In the genomic region with DNA sequence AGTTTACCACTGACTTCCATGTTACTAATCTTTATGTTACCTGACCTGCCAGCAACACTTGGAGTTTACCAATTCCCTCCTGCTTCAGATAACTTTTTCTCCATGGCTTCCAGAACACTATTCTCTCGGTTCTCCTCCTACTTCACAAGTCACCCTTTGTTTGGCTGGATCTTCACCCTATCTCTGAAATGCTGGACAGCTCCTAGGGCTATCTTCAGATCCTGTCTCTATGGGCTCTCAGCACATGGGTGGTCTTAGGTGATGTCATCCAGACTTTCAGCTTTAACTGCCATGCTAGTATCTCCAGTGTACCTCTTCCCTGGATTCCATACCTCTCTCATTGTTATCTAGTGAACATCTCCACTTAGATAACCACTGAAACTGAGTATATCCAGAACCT, we compare ENCODE assay signal across 3 cellular contexts.
TF ChIP-seq lines count a peak whose summit lies in the region.

No MANE protein-coding gene starts in this region.

TF ChIP-seq in A549, 52 proteins besides CTCF, POLR2A, EP300 and RAD21:
- no peak for TF ChIP-seq KDM5A (IDR thresholded peaks at IDR 0.05)
- TF ChIP-seq HOXB13 (CRISPR knock-in tag; IDR thresholded peaks at IDR 0.05; ENCODE audit: low read depth) = no peak
- no peak for TF ChIP-seq BHLHE40 (IDR thresholded peaks at IDR 0.05; ENCODE audit: low read depth, low read length)
- no peak for TF ChIP-seq NR3C1 (IDR thresholded peaks at IDR 0.05)
- TF ChIP-seq, protein P1, sequence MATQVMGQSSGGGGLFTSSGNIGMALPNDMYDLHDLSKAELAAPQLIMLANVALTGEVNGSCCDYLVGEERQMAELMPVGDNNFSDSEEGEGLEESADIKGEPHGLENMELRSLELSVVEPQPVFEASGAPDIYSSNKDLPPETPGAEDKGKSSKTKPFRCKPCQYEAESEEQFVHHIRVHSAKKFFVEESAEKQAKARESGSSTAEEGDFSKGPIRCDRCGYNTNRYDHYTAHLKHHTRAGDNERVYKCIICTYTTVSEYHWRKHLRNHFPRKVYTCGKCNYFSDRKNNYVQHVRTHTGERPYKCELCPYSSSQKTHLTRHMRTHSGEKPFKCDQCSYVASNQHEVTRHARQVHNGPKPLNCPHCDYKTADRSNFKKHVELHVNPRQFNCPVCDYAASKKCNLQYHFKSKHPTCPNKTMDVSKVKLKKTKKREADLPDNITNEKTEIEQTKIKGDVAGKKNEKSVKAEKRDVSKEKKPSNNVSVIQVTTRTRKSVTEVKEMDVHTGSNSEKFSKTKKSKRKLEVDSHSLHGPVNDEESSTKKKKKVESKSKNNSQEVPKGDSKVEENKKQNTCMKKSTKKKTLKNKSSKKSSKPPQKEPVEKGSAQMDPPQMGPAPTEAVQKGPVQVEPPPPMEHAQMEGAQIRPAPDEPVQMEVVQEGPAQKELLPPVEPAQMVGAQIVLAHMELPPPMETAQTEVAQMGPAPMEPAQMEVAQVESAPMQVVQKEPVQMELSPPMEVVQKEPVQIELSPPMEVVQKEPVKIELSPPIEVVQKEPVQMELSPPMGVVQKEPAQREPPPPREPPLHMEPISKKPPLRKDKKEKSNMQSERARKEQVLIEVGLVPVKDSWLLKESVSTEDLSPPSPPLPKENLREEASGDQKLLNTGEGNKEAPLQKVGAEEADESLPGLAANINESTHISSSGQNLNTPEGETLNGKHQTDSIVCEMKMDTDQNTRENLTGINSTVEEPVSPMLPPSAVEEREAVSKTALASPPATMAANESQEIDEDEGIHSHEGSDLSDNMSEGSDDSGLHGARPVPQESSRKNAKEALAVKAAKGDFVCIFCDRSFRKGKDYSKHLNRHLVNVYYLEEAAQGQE (IDR thresholded peaks at IDR 0.05) = peak; percentile 45; the same call in 1 of the 2 replicates
- no peak for TF ChIP-seq CHD2 (IDR thresholded peaks at IDR 0.05; ENCODE audit: low read length, partially characterized antibody)

TF ChIP-seq in HCT116, 20 proteins besides CTCF, POLR2A, EP300 and RAD21:
- TF ChIP-seq, protein P2, sequence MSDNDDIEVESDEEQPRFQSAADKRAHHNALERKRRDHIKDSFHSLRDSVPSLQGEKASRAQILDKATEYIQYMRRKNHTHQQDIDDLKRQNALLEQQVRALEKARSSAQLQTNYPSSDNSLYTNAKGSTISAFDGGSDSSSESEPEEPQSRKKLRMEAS (IDR thresholded peaks at IDR 0.05) = no peak
- TF ChIP-seq, protein P1 (IDR thresholded peaks at IDR 0.05; ENCODE audit: low read depth) = peak; percentile 26

TF ChIP-seq in GM12878, 131 proteins besides CTCF, POLR2A, EP300 and RAD21:
- TF ChIP-seq, protein P3, sequence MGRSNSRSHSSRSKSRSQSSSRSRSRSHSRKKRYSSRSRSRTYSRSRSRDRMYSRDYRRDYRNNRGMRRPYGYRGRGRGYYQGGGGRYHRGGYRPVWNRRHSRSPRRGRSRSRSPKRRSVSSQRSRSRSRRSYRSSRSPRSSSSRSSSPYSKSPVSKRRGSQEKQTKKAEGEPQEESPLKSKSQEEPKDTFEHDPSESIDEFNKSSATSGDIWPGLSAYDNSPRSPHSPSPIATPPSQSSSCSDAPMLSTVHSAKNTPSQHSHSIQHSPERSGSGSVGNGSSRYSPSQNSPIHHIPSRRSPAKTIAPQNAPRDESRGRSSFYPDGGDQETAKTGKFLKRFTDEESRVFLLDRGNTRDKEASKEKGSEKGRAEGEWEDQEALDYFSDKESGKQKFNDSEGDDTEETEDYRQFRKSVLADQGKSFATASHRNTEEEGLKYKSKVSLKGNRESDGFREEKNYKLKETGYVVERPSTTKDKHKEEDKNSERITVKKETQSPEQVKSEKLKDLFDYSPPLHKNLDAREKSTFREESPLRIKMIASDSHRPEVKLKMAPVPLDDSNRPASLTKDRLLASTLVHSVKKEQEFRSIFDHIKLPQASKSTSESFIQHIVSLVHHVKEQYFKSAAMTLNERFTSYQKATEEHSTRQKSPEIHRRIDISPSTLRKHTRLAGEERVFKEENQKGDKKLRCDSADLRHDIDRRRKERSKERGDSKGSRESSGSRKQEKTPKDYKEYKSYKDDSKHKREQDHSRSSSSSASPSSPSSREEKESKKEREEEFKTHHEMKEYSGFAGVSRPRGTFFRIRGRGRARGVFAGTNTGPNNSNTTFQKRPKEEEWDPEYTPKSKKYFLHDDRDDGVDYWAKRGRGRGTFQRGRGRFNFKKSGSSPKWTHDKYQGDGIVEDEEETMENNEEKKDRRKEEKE (IDR thresholded peaks at IDR 0.05) = no peak
- TF ChIP-seq, protein P1 (IDR thresholded peaks at IDR 0.05; ENCODE audit: low read depth, low read length) = peak; percentile 44; the same call in 1 of the 2 replicates
TF ChIP-seq in GM12878: peak in this region for 1.
